ENCODE assay signal across 11 cellular contexts in genomic region chr2:6186332-6187100, GRCh38.
DNase-seq lines count a peak whose midpoint lies in the region; TF ChIP-seq lines count a peak whose summit lies in the region.
"Had no signal": no experiment of that assay in that cellular context is flagged by ENCODE, and none has a peak within 500 bp of the region (broad histone marks: within the 10 kb centered on the region; RNA-seq: fewer than 3 reads in every experiment).

No MANE protein-coding gene starts in this region.

- TF ChIP-seq POLR2A in thyroid gland (IDR thresholded peaks at IDR 0.05), result no peak

- 65% methylated on average over 7 of the region's 7 CpGs for WGBS in liver
- 12 to 13% methylated on average over 7 of the region's 7 CpGs for WGBS in thyroid gland, 2 donors

- H3K27ac ChIP-seq in liver (ENCODE audit: low read depth in 1 of 2, low read length in 2 of 2) (no peak overlapping the region), thyroid gland (peak overlapping the region; percentile 79 to 92 (median 85))

- H3K36me3 ChIP-seq in liver (ENCODE audit: control insufficient read depth in 4 of 4, insufficient read depth in 3 of 4, low read depth in 1 of 4, low read length in 3 of 4) (no peaks in the 10 kb centered on the region), thyroid gland (no peaks in the 10 kb centered on the region)

- peak; percentile 51 for DNase-seq in NCI-H146 (lab: John Stamatoyannopoulos, UW)
- peak; percentile 91 for DNase-seq in choroid plexus epithelial cell (ENCODE audit: low read depth)
- DNase-seq in thyroid gland, result peak; percentile 62 to 71
- no peak for DNase-seq in NOMO-1 treated with dmso at 0.1 percent for 144 hours (lab: John Stamatoyannopoulos, UW; ENCODE audit: unreplicated experiment)
- no peak for DNase-seq in activated gamma-delta T cell (lab: John Stamatoyannopoulos, UW)
- no peak for DNase-seq in NCI-H446 (lab: John Stamatoyannopoulos, UW)
- DNase-seq in SKM-1 (lab: John Stamatoyannopoulos, UW; ENCODE audit: unreplicated experiment), result no peak
- DNase-seq: activated T-cell treated with anti-CD3 and anti-CD28 coated beads, Interleukin-2, amount 50 U/mL, for 24 hours; DMS153; NCI-H748 treated with DMSO at 0.1 percent for 48 hours had no signal

- intact Hi-C loops in thyroid gland (cut with DNase I), result no loop called here

- TF ChIP-seq RAD21 in liver (IDR thresholded peaks at IDR 0.05), result peak in 1 of 2 donors; percentile 15

- H3K9me3 ChIP-seq in liver (ENCODE audit: control insufficient read depth in 4 of 4, low read length in 3 of 4) (peaks cover 0 to 4% (median 0%) of the 10 kb centered on the region in 4 donors), thyroid gland (no peaks in the 10 kb centered on the region)

- no peak overlapping the region for H3K4me3 ChIP-seq in choroid plexus epithelial cell (ENCODE audit: low read depth, low read length)
- H3K4me3 ChIP-seq in liver (ENCODE audit: low read depth in 1 of 3, low read length in 3 of 3), result no peak overlapping the region
- H3K4me3 ChIP-seq in thyroid gland (replicated peaks in 1 of 3), result no peak overlapping the region

- H3K27me3 ChIP-seq in liver (ENCODE audit: control insufficient read depth in 4 of 4, insufficient read depth in 4 of 4, low read length in 3 of 4) (no peaks in the 10 kb centered on the region), thyroid gland (no peaks in the 10 kb centered on the region)

- no peak for TF ChIP-seq CTCF in choroid plexus epithelial cell (conservative IDR thresholded peaks at IDR 0.05; ENCODE audit: low read depth, low read length)
- TF ChIP-seq CTCF in liver (IDR thresholded peaks at IDR 0.05; ENCODE audit: low read depth, low read length, missing input control), result no peak
- TF ChIP-seq CTCF in thyroid gland (IDR thresholded peaks at IDR 0.05), result no peak

- H3K4me1 ChIP-seq in liver (ENCODE audit: control insufficient read depth in 4 of 4, insufficient read depth in 4 of 4, low read length in 3 of 4) (peaks cover 0 to 8% (median 2%) of the 10 kb centered on the region in 4 donors), thyroid gland (peaks cover 47 to 61% of the 10 kb centered on the region in 2 donors)

- H3K9ac ChIP-seq in liver (ENCODE audit: low read depth in 1 of 2, low read length in 2 of 2), result no peak overlapping the region

TF ChIP-seq in liver, 16 proteins besides CTCF, POLR2A, EP300 and RAD21:
- TF ChIP-seq JUND (IDR thresholded peaks at IDR 0.05), result peak; percentile 65 to 91
- TF ChIP-seq NR2F2 (IDR thresholded peaks at IDR 0.05), result peak; percentile 97
- peak; percentile 27 for TF ChIP-seq SP1 (IDR thresholded peaks at IDR 0.05)
- peak in 1 of 2 donors; percentile 17 for TF ChIP-seq HNF4A (conservative IDR thresholded peaks at IDR 0.05)
- no peak for TF ChIP-seq REST (IDR thresholded peaks at IDR 0.05)
- no peak for TF ChIP-seq HNF4G (IDR thresholded peaks at IDR 0.05)
- TF ChIP-seq RXRA (IDR thresholded peaks at IDR 0.05), result peak; percentile 40 to 74
- no peak for TF ChIP-seq GABPA (IDR thresholded peaks at IDR 0.05 in 1 of 2, conservative IDR thresholded peaks at IDR 0.05 in 1 of 2)
- no peak for TF ChIP-seq EGR1 (IDR thresholded peaks at IDR 0.05; ENCODE audit: low read depth in 2 of 2)

Comparison
In these comparisons a context has a peak if more than half of its experiments do, and no peak if none do; other contexts are left out.
1. DNase-seq: peak in NCI-H146 (single experiment), choroid plexus epithelial cell (single experiment) and thyroid gland (2 of 2); none in NOMO-1 treated with dmso at 0.1 percent for 144 hours (single experiment), activated gamma-delta T cell (single experiment), NCI-H446 (0 of 2) and SKM-1 (single experiment).
2. H3K27ac ChIP-seq: peak in thyroid gland (3 of 3); none in liver (0 of 2).